Comparison of ENCODE assay signal across 24 cellular contexts in genomic region chr7:140367528-140367927, GRCh38. TPM values are rescaled to one million over a fixed set of nuclear protein-coding genes. Genes with fewer than 3 reads are reported as not detected.
"Had no signal": no experiment of that assay in that cellular context is flagged by ENCODE, and none has a peak within 500 bp of the region (broad histone marks: within the 10 kb centered on the region; RNA-seq: fewer than 3 reads in every experiment).

No MANE protein-coding gene starts in this region.

- FAIRE-seq: bronchial epithelial cell had no signal

- H3K9me3 ChIP-seq: body of pancreas, Peyer's patch, SJSA1 had no signal

- H3K27ac ChIP-seq: body of pancreas, KMS-11, Peyer's patch, RWPE1, SJSA1 had no signal

- H3K27me3 Mint-ChIP-seq: activated naive CD4-positive, alpha-beta T cell treated with anti-CD3 and anti-CD28 coated beads, Interleukin-2, amount 50 U/mL, for 24 hours had no signal

- H3K9ac ChIP-seq: KMS-11 had no signal

- H3K27ac Mint-ChIP-seq: activated CD8-positive, alpha-beta T cell treated with anti-CD3 and anti-CD28 coated beads, Interleukin-2, amount 10 ng/mL, durations not matched to agents 7 days and 5 days; activated naive CD4-positive, alpha-beta T cell treated with anti-CD3 and anti-CD28 coated beads, Interleukin-2, amount 50 U/mL, for 24 hours; WTC11 had no signal

- H3K27me3 ChIP-seq: body of pancreas, Peyer's patch, SJSA1 had no signal

- H3K4me1 ChIP-seq: body of pancreas, Peyer's patch, SJSA1 had no signal

- H3K9me3 Mint-ChIP-seq: activated naive CD4-positive, alpha-beta T cell treated with anti-CD3 and anti-CD28 coated beads, Interleukin-2, amount 50 U/mL, for 24 hours; activated T-helper 2 cell treated with anti-CD3 and anti-CD28 coated beads, Interferon-gamma antibody, Interleukin-2, Interleukin-4, amounts not matched to agents 10 μg/mL and 5 μg/mL and 100 μg/mL, durations not matched to agents 14 hours and 24 hours and 36 hours; T-helper 1 cell treated with Interleukin-12 subunit alpha and Interleukin-12 subunit beta and Interleukin-4 antibody, amounts not matched to agents 30 μg/mL and 1 μg/mL, for 36 hours; WTC11 had no signal

- H3K4me2 ChIP-seq: KMS-11 had no signal

- DNase-seq: activated CD4-positive, alpha-beta T cell treated with anti-CD3 and anti-CD28 coated beads for 48 hours; activated CD4-positive, alpha-beta T cell treated with anti-CD3 and anti-CD28 coated beads, Interleukin-2, amount 50 U/mL, for 4 hours; activated CD4-positive, CD25-positive, alpha-beta regulatory T cell treated with anti-CD3 and anti-CD28 coated beads, Interleukin-2, amount 50 U/mL, for 72 hours; activated CD8-positive, alpha-beta T cell treated with anti-CD3 and anti-CD28 coated beads, Interleukin-2, amount 10 ng/mL, durations not matched to agents 7 days and 5 days; activated naive CD4-positive, alpha-beta T cell; activated T-cell treated with anti-CD3 and anti-CD28 coated beads, Interleukin-2, amount 50 U/mL, for 48 hours; aorta; body of pancreas; central memory CD4-positive, alpha-beta T cell; NCI-H1105 treated with DMSO at 0.1 percent for 48 hours; NCI-H1930; NCI-H510A treated with DMSO at 0.1 percent for 48 hours; NCI-H69; Peyer's patch; Right ventricle myocardium superior had no signal

- H3K4me3 Mint-ChIP-seq: activated CD8-positive, alpha-beta T cell treated with anti-CD3 and anti-CD28 coated beads, Interleukin-2, amount 10 ng/mL, durations not matched to agents 7 days and 5 days; activated naive CD4-positive, alpha-beta T cell treated with anti-CD3 and anti-CD28 coated beads, Interleukin-2, amount 50 U/mL, for 24 hours; T-helper 1 cell treated with Interleukin-12 subunit alpha and Interleukin-12 subunit beta and Interleukin-4 antibody, amounts not matched to agents 30 μg/mL and 1 μg/mL, for 36 hours; WTC11 had no signal

- ATAC-seq: activated CD8-positive, alpha-beta T cell treated with anti-CD3 and anti-CD28 coated beads, Interleukin-2, amount 10 ng/mL, durations not matched to agents 7 days and 5 days; body of pancreas had no signal

- H3K4me3 ChIP-seq: body of pancreas, Peyer's patch, SJSA1 had no signal

RNA-seq across cellular contexts. Expression of gene RAB19, which starts 36.3 kb away (rescaled TPM):
- total RNA-seq: aorta, bronchial epithelial cell, chondrocyte, Right ventricle myocardium superior, SJSA1 had no signal
